Comparison of ENCODE assay signal across 10 cellular contexts in genomic region chr16:1470543-1471251, GRCh38. TPM values are rescaled to one million over a fixed set of nuclear protein-coding genes. Genes with fewer than 3 reads are reported as not detected.
A peak's percentile ranks its signal among the peaks of the same experiment; 100 is the strongest.
DNase-seq lines count a peak whose midpoint lies in the region; FAIRE-seq and TF ChIP-seq lines count a peak whose summit lies in the region.
"Had no signal": no experiment of that assay in that cellular context is flagged by ENCODE, and none has a peak within 500 bp of the region (broad histone marks: within the 10 kb centered on the region; RNA-seq: fewer than 3 reads in every experiment).

No MANE protein-coding gene starts in this region.

- H2AFZ ChIP-seq in neural progenitor cell (replicated peaks), result no peak overlapping the region

- TF ChIP-seq CTCF in endodermal cell (conservative IDR thresholded peaks at IDR 0.05) (no peak), neural progenitor cell (IDR thresholded peaks at IDR 0.05) (no peak)

- FAIRE-seq in RCC 7860 (lab: Jason Lieb, UNC), result no peak

- H3K9me3 Mint-ChIP-seq in endodermal cell, result peaks cover 4% of the 10 kb centered on the region
- no peaks in the 10 kb centered on the region for H3K9me3 Mint-ChIP-seq in neural progenitor cell

- H3K27ac Mint-ChIP-seq in endodermal cell (peak overlapping the region; percentile 85), neural progenitor cell (peak overlapping the region; percentile 70)

- H3K36me3 Mint-ChIP-seq in endodermal cell (ENCODE audit: low read depth), result peaks cover 1% of the 10 kb centered on the region
- H3K36me3 Mint-ChIP-seq in neural progenitor cell, result no peaks in the 10 kb centered on the region

- no peak overlapping the region for H3K9ac ChIP-seq in endodermal cell (ENCODE audit: extremely low read depth, low read length, poor library complexity, severe bottlenecking)
- H3K9ac ChIP-seq in neural progenitor cell, result no peak overlapping the region

- WGBS in endodermal cell (ENCODE audit: insufficient coverage in 1 of 2, insufficient read length in 1 of 2), 2 experiments, result 88 to 95% methylated on average over 10 to 14 of the region's 14 CpGs

- H3K4me3 ChIP-seq in endodermal cell (ENCODE audit: low read length) (no peak overlapping the region), neural progenitor cell (no peak overlapping the region)

- H3K27me3 Mint-ChIP-seq in endodermal cell (ENCODE audit: insufficient read depth) (peaks cover 2% of the 10 kb centered on the region), neural progenitor cell (ENCODE audit: insufficient read depth, low read depth) (peaks cover 8% of the 10 kb centered on the region)

- H3K4me1 Mint-ChIP-seq in endodermal cell (peaks cover 4% of the 10 kb centered on the region), neural progenitor cell (peaks cover 20% of the 10 kb centered on the region)

- H3K79me2 ChIP-seq in neural progenitor cell (ENCODE audit: low read depth), result peaks cover 79% of the 10 kb centered on the region

- H3K27ac ChIP-seq in endodermal cell (ENCODE audit: low read depth, low read length) (no peak overlapping the region), neural progenitor cell (no peak overlapping the region)

- no peaks in the 10 kb centered on the region for H3K4me1 ChIP-seq in endodermal cell (ENCODE audit: control insufficient read depth, insufficient read depth, low read length)
- H3K4me1 ChIP-seq in neural progenitor cell, result peaks cover 9% of the 10 kb centered on the region

- no peak overlapping the region for H3K4me3 Mint-ChIP-seq in endodermal cell
- peak overlapping the region; percentile 52 for H3K4me3 Mint-ChIP-seq in neural progenitor cell

- H3F3A ChIP-seq in neural progenitor cell (ENCODE audit: low read depth), result peaks cover 7% of the 10 kb centered on the region

- no peaks in the 10 kb centered on the region for H3K36me3 ChIP-seq in endodermal cell (ENCODE audit: control insufficient read depth, insufficient read depth, low read length)
- H3K36me3 ChIP-seq in neural progenitor cell, result no peaks in the 10 kb centered on the region

- peaks cover 9% of the 10 kb centered on the region for H4K20me1 ChIP-seq in neural progenitor cell (ENCODE audit: low read depth)

- DNase-seq in ELR (ENCODE audit: low read depth) (peak; percentile 60), NOMO-1 (lab: John Stamatoyannopoulos, UW; ENCODE audit: unreplicated experiment in 2 of 2) (peak; percentile 54 to 63), endodermal cell (no peak), neural progenitor cell (ENCODE audit: low spot score) (no peak), HuH-7.5 (ENCODE audit: low spot score) (no peak), A172 (ENCODE audit: low spot score) (no peak), RCC 7860 (ENCODE audit: low spot score) (no peak), mesenteric fat pad (ENCODE audit: low spot score) (no peak)
- DNase-seq: NCI-H524 had no signal

- H3K27me3 ChIP-seq in endodermal cell (ENCODE audit: control insufficient read depth, insufficient read depth, low read length, poor library complexity, severe bottlenecking), result no peaks in the 10 kb centered on the region
- H3K27me3 ChIP-seq in neural progenitor cell, result no peaks in the 10 kb centered on the region

- H3K4me2 ChIP-seq in neural progenitor cell, result no peak overlapping the region

- H3K9me3 ChIP-seq in endodermal cell (ENCODE audit: control insufficient read depth, low read length) (no peaks in the 10 kb centered on the region), neural progenitor cell (ENCODE audit: low read depth) (no peaks in the 10 kb centered on the region)

RNA-seq across cellular contexts. Expression of gene CLCN7, which starts 4.1 kb away (rescaled TPM):
- total RNA-seq in endodermal cell (10 to 100 TPM; 94.4 to 96.7 TPM), neural progenitor cell (ENCODE audit: low replicate concordance) (11.5 and 33.4 TPM in 2 replicates), mesenteric fat pad (80.8 TPM)
- 47.6 TPM for polyA plus RNA-seq in endodermal cell (2013, experiment 1 of 2)
- polyA plus RNA-seq in endodermal cell (2013, experiment 2 of 2), result 47.0 TPM
- 79.9 and 86.3 TPM in 2 replicates for total RNA-seq in A172 (2014; rRNA removed; shearing (Covaris generic))

RNA-seq across cellular contexts. Expression of gene PTX4, which starts 18.0 kb away (rescaled TPM):
- total RNA-seq in endodermal cell (not detected), neural progenitor cell (ENCODE audit: low replicate concordance) (not detected in 2 replicates), mesenteric fat pad (0.35 TPM)
- not detected for polyA plus RNA-seq in endodermal cell (2013, experiment 1 of 2)
- polyA plus RNA-seq in endodermal cell (2013, experiment 2 of 2), result not detected
- total RNA-seq in A172 (2014; rRNA removed; shearing (Covaris generic)), result not detected in 2 replicates
- total RNA-seq: urinary bladder had no signal

RNA-seq across cellular contexts. Expression of gene TELO2, which starts 22.5 kb away (rescaled TPM):
- total RNA-seq in endodermal cell (10 to 100 TPM; 85.0 to 91.7 TPM), neural progenitor cell (ENCODE audit: low replicate concordance) (18.3 and 58.4 TPM in 2 replicates), mesenteric fat pad (25.7 TPM)
- 41.8 TPM for polyA plus RNA-seq in endodermal cell (2013, experiment 1 of 2)
- polyA plus RNA-seq in endodermal cell (2013, experiment 2 of 2), result 36.9 TPM
- total RNA-seq in A172 (2014; rRNA removed; shearing (Covaris generic)), result 20.9 and 28.8 TPM in 2 replicates

RNA-seq across cellular contexts. Expression of gene CCDC154, which starts 26.3 kb away (rescaled TPM):
- total RNA-seq in endodermal cell, result 1 to 10 TPM; 1.9 to 2.2 TPM
- polyA plus RNA-seq in endodermal cell (2013, experiment 1 of 2), result 2.2 TPM
- 1.9 TPM for polyA plus RNA-seq in endodermal cell (2013, experiment 2 of 2)
- 0.28 TPM in 1 of 2 replicates, not detected in the other for total RNA-seq in neural progenitor cell (ENCODE audit: low replicate concordance)
- 0.03 and 0.26 TPM in 2 replicates for total RNA-seq in A172 (2014; rRNA removed; shearing (Covaris generic))
- total RNA-seq in mesenteric fat pad, result 0.45 TPM

RNA-seq across cellular contexts. Expression of gene PERCC1, which starts 39.8 kb away (rescaled TPM):
- total RNA-seq in endodermal cell (under 1 TPM; 0.51 to 0.79 TPM), neural progenitor cell (ENCODE audit: low replicate concordance) (1.1 TPM in 1 of 2 replicates, not detected in the other), mesenteric fat pad (0.35 TPM)
- polyA plus RNA-seq in endodermal cell (2013, experiment 1 of 2), result not detected
- not detected for polyA plus RNA-seq in endodermal cell (2013, experiment 2 of 2)
- total RNA-seq in A172 (2014; rRNA removed; shearing (Covaris generic)), result not detected in 2 replicates
- total RNA-seq: urinary bladder had no signal
- polyA plus RNA-seq: urinary bladder had no signal

Comparison
In these comparisons a context has a peak if more than half of its experiments do, and no peak if none do; other contexts are left out.
1. DNase-seq: peak in ELR (single experiment) and NOMO-1 (2 of 2); none in endodermal cell (single experiment), neural progenitor cell (single experiment), HuH-7.5 (single experiment), A172 (single experiment), RCC 7860 (single experiment) and mesenteric fat pad (single experiment).